8 cellular contexts compared by ENCODE assay signal in the genomic region with DNA sequence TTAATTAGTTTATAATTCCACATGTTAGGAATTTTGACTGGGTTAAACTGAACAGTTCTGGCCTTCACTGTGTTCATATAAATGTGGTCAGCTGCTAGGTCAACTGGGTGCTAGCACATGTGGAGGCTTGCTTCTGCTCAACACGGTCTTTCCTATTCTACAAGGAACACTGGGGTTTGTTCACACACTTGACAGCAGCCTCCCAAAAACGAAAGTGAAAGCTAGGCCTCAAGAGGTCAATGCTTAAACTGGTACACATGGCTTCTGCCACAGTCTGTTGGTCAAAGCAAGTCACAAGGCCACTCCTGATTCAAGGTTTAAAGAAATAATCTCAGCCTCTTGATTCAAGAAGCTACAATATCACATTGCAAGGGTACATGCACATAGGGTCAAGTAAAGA.
DNase-seq lines count a peak whose midpoint lies in the region; ATAC-seq and TF ChIP-seq lines count a peak whose summit lies in the region.

No MANE protein-coding gene starts in this region.

- H3K27ac Mint-ChIP-seq in T-cell = peak overlapping the region; percentile 8 to 72
- H3K27ac Mint-ChIP-seq in osteocyte (ENCODE audit: unreplicated experiment) = no peak overlapping the region

- H3K4me1 Mint-ChIP-seq in T-cell (peaks cover 13 to 22% (median 19%) of the 10 kb centered on the region in 3 donors), osteocyte (ENCODE audit: unreplicated experiment) (peaks cover 2% of the 10 kb centered on the region)

- ATAC-seq in HG02885 (IDR thresholded peaks at IDR 0.05; ENCODE audit: poor library complexity, unreplicated experiment) = peak; percentile 74
- ATAC-seq in T-cell (replicated peaks in 1 of 4) = peak in 2 of 4 experiments; percentile 19 to 37
- no peak for ATAC-seq in GM19328 (IDR thresholded peaks at IDR 0.05; ENCODE audit: unreplicated experiment)
- no peak for ATAC-seq in omental fat pad (ENCODE audit: low FRiP score)

- POLR2A ChIA-PET in T-cell (lab: Charles Lee) = no interaction called here

- H3K4me3 Mint-ChIP-seq in T-cell (peak overlapping the region in 2 of 3 donors; percentile 4 to 58), osteocyte (ENCODE audit: unreplicated experiment) (no peak overlapping the region)

- H3K36me3 Mint-ChIP-seq in T-cell (no peaks in the 10 kb centered on the region), osteocyte (ENCODE audit: unreplicated experiment) (no peaks in the 10 kb centered on the region)

- peaks cover 0 to 2% (median 0%) of the 10 kb centered on the region in 3 donors for H3K9me3 Mint-ChIP-seq in T-cell
- H3K9me3 Mint-ChIP-seq in osteocyte (ENCODE audit: unreplicated experiment) = no peaks in the 10 kb centered on the region

- TF ChIP-seq CTCF in omental fat pad (IDR thresholded peaks at IDR 0.05) = no peak
- no peak for TF ChIP-seq CTCF in osteocyte (IDR thresholded peaks at IDR 0.05)

- DNase-seq in stimulated activated CD4-positive, alpha-beta T cell treated with anti-CD3 and anti-CD28 coated beads, Interleukin-2, amount 100 ng/mL, for 4 hours (ENCODE audit: low read depth) = peak; percentile 12
- DNase-seq in stimulated activated CD4-positive, alpha-beta T cell treated with anti-CD3 and anti-CD28 coated beads, Interleukin-1b, Interleukin-23, amount 100 ng/mL, for 48 hours = no peak
- DNase-seq in T-cell (peak in 4 of 34 experiments; percentile 0 to 2 (median 1)), iris pigment epithelial cell (ENCODE audit: low read depth) (peak; percentile 69), omental fat pad (ENCODE audit: low spot score) (no peak), osteocyte (ENCODE audit: extremely low spot score, unreplicated experiment) (no peak)

- CTCF ChIA-PET in T-cell (lab: Charles Lee) = interaction anchor here (0.6 to 0.9 kb wide), 2 partner anchors 61 to 62 kb away, joined by 3 read pairs; no protein-coding TSS in a partner anchor

- H3K27me3 Mint-ChIP-seq in T-cell (peaks cover 0 to 3% of the 10 kb centered on the region in 2 donors), osteocyte (ENCODE audit: unreplicated experiment) (no peaks in the 10 kb centered on the region)

Comparison
In these comparisons a context has a peak if more than half of its experiments do, and no peak if none do; other contexts are left out.
1. DNase-seq: peak in stimulated activated CD4-positive, alpha-beta T cell treated with anti-CD3 and anti-CD28 coated beads, Interleukin-2, amount 100 ng/mL, for 4 hours (single experiment) and iris pigment epithelial cell (single experiment); none in stimulated activated CD4-positive, alpha-beta T cell treated with anti-CD3 and anti-CD28 coated beads, Interleukin-1b, Interleukin-23, amount 100 ng/mL, for 48 hours (single experiment), omental fat pad (single experiment) and osteocyte (single experiment).